1 cellular context compared by ENCODE assay signal in genomic region chrX:130110379-130111219, GRCh38.
A peak's percentile ranks its signal among the peaks of the same experiment; 100 is the strongest.
TF ChIP-seq lines count a peak whose summit lies in the region.

Gene ELF4 (minus strand): TSS chrX:130110497. CDS start chrX:130081330, 29,167 bp downstream.

TF ChIP-seq in K562, 482 proteins besides CTCF, POLR2A, EP300 and RAD21 (continued from another document and continues in another):
- TF ChIP-seq ZBTB11 (CRISPR knock-in tag; IDR thresholded peaks at IDR 0.05) (no peak), ZNF589 (CRISPR knock-in tag; IDR thresholded peaks at IDR 0.05; ENCODE audit: low read depth) (peak; percentile 67; the same call in 1 of the 2 replicates), CXXC5 (CRISPR knock-in tag; IDR thresholded peaks at IDR 0.05) (peak; percentile 71; the same call in 1 of the 2 replicates), JUND (IDR thresholded peaks at IDR 0.05; ENCODE audit: borderline replicate concordance, low read depth, low read length) (peak; percentile 32; the same call in 1 of the 2 replicates), JUND (tag; IDR thresholded peaks at IDR 0.05; ENCODE audit: borderline replicate concordance, low read depth, low read length) (no peak), ARID4B (CRISPR knock-in tag; IDR thresholded peaks at IDR 0.05) (no peak), MIER1 (IDR thresholded peaks at IDR 0.05; ENCODE audit: low read depth) (no peak), ZNF639 (CRISPR knock-in tag; conservative IDR thresholded peaks at IDR 0.05 in 1 of 2, IDR thresholded peaks at IDR 0.05 in 1 of 2) (peak in 1 of 2 experiments; percentile 96; a peak in 2 of 4 replicates), GMEB1 (CRISPR knock-in tag; IDR thresholded peaks at IDR 0.05) (no peak), MCM7 (IDR thresholded peaks at IDR 0.05) (no peak), CHD1 (IDR thresholded peaks at IDR 0.05; ENCODE audit: low read length) (no peak), RREB1 (CRISPR knock-in tag; IDR thresholded peaks at IDR 0.05) (no peak), BRCA1 (IDR thresholded peaks at IDR 0.05) (no peak), BRCA1 (CRISPR knock-in tag; IDR thresholded peaks at IDR 0.05) (no peak), ZNF707 (CRISPR knock-in tag; conservative IDR thresholded peaks at IDR 0.05) (no peak), VEZF1 (CRISPR knock-in tag; IDR thresholded peaks at IDR 0.05) (peak; percentile 97), CREM (IDR thresholded peaks at IDR 0.05; ENCODE audit: low read depth) (0 out of 2 replicates have a peak, but pooled peaks have one; percentile 4), POLR2AphosphoS2 (IDR thresholded peaks at IDR 0.05; ENCODE audit: low read length) (no peak), E2F6 (IDR thresholded peaks at IDR 0.05; ENCODE audit: borderline replicate concordance in 1 of 2, extremely low read depth in 1 of 2, insufficient read depth in 1 of 2, insufficient read length in 1 of 2, low read depth in 1 of 2, low read length in 1 of 2, poor library complexity in 1 of 2, severe bottlenecking in 1 of 2) (peak; percentile 57 to 83), CHD2 (IDR thresholded peaks at IDR 0.05; ENCODE audit: low read depth, low read length) (no peak), FOXO4 (CRISPR knock-in tag; IDR thresholded peaks at IDR 0.05) (no peak), HBP1 (CRISPR knock-in tag; IDR thresholded peaks at IDR 0.05) (no peak), CCNT2 (IDR thresholded peaks at IDR 0.05; ENCODE audit: borderline replicate concordance, extremely low read depth, insufficient read length, low read depth, low read length) (peak; percentile 36), FOSL1 (tag; conservative IDR thresholded peaks at IDR 0.05) (peak; percentile 94), ARID3A (IDR thresholded peaks at IDR 0.05; ENCODE audit: borderline replicate concordance, low read depth, low read length) (no peak), TCF7L2 (IDR thresholded peaks at IDR 0.05; ENCODE audit: low read depth, low read length) (no peak), SPI1 (IDR thresholded peaks at IDR 0.05; ENCODE audit: borderline replicate concordance, low read depth, low read length) (peak; percentile 81), MAZ (CRISPR knock-in tag; conservative IDR thresholded peaks at IDR 0.05 in 1 of 2, IDR thresholded peaks at IDR 0.05 in 1 of 2) (0 out of 4 replicates have a peak, but pooled peaks of 1 of the 2 experiments have one; percentile 23)
